8 cellular contexts compared by ENCODE assay signal in genomic region chr15:84911879-84912660, GRCh38. TPM values are rescaled to one million over a fixed set of nuclear protein-coding genes. Genes with fewer than 3 reads are reported as not detected.
DNase-seq lines count a peak whose midpoint lies in the region; ATAC-seq and TF ChIP-seq lines count a peak whose summit lies in the region.

No MANE protein-coding gene starts in this region.

- H3K36me3 ChIP-seq in mammary epithelial cell (ENCODE audit: insufficient read depth, low read length), result no peaks in the 10 kb centered on the region
- H3K36me3 ChIP-seq in subcutaneous abdominal adipose tissue (ENCODE audit: control insufficient read depth in 5 of 5, insufficient read depth in 5 of 5, low read length in 5 of 5), result no peaks in the 10 kb centered on the region

- peak overlapping the region; percentile 34 for H3K4me2 ChIP-seq in mammary epithelial cell (ENCODE audit: insufficient read depth, low read depth, low read length)

- in situ Hi-C loops in mammary epithelial cell (cut with MboI; ENCODE audit: low sequenced_read_pairs in 2 of 2), result no loop called here

- peak; percentile 29 for ATAC-seq in HG03095 (IDR thresholded peaks at IDR 0.05; ENCODE audit: unreplicated experiment)
- no peak for ATAC-seq in GM18868 (IDR thresholded peaks at IDR 0.05; ENCODE audit: unreplicated experiment)
- no peak for ATAC-seq in GM18873 (IDR thresholded peaks at IDR 0.05; ENCODE audit: low FRiP score, unreplicated experiment)

- no TSS peak for BruUV-seq in mammary epithelial cell (replicated peaks; lab: Mats Ljungman, UMichigan)

- H3K4me1 ChIP-seq in mammary epithelial cell (ENCODE audit: insufficient read depth, low read length) (peaks cover 41% of the 10 kb centered on the region), subcutaneous abdominal adipose tissue (ENCODE audit: control insufficient read depth in 5 of 5, insufficient read depth in 5 of 5, low read length in 5 of 5) (peaks cover 20 to 56% (median 47%) of the 10 kb centered on the region in 5 donors)

- WGBS in mammary epithelial cell (ENCODE audit: low coverage, missing lambda C conversion rate), result 22% methylated on average over 6 of the region's 6 CpGs

- H3K27ac ChIP-seq in mammary epithelial cell (ENCODE audit: insufficient read depth, low read depth, low read length), result peak overlapping the region; percentile 90
- H3K27ac ChIP-seq in subcutaneous abdominal adipose tissue (ENCODE audit: low read depth, low read length), result peak overlapping the region; percentile 90

- H3K9ac ChIP-seq in mammary epithelial cell (ENCODE audit: insufficient read depth, low read length) (peak overlapping the region; percentile 44), subcutaneous abdominal adipose tissue (ENCODE audit: low read length in 5 of 5) (peak overlapping the region in 3 of 5 donors; percentile 47 to 57 (median 50))

- TF ChIP-seq CTCF in mammary epithelial cell (conservative IDR thresholded peaks at IDR 0.05 in 1 of 2, IDR thresholded peaks at IDR 0.05 in 1 of 2; ENCODE audit: extremely low read depth in 1 of 2, insufficient read depth in 1 of 2, low read depth in 1 of 2, low read length in 2 of 2), result no peak

- H3K27me3 ChIP-seq in mammary epithelial cell (ENCODE audit: insufficient read depth, low read length) (no peaks in the 10 kb centered on the region), subcutaneous abdominal adipose tissue (ENCODE audit: control insufficient read depth in 5 of 5, insufficient read depth in 4 of 5, low read length in 5 of 5) (no peaks in the 10 kb centered on the region)

- DNase-seq in mammary epithelial cell (peak; percentile 90), kidney tubule cell (ENCODE audit: low spot score) (peak; percentile 99), NCI-H2029 (lab: John Stamatoyannopoulos, UW) (no peak)
- DNase-seq in activated CD8-positive, alpha-beta memory T cell treated with anti-CD3 and anti-CD28 coated beads for 24 hours, result no peak

- dilution Hi-C loops in mammary epithelial cell (cut with HindIII; ENCODE audit: low sequenced_read_pairs), result no loop called here

- H3K9me3 ChIP-seq in mammary epithelial cell (replicated peaks; ENCODE audit: insufficient read depth, low read length), result no peaks in the 10 kb centered on the region
- H3K9me3 ChIP-seq in subcutaneous abdominal adipose tissue (ENCODE audit: control insufficient read depth in 5 of 5, low read length in 5 of 5), result no peaks in the 10 kb centered on the region

- H3K4me3 ChIP-seq in mammary epithelial cell (replicated peaks in 1 of 3; ENCODE audit: insufficient read depth in 1 of 3, low read depth in 2 of 3, low read length in 3 of 3) (no peak overlapping the region), subcutaneous abdominal adipose tissue (ENCODE audit: low read depth in 1 of 5, low read length in 5 of 5) (no peak overlapping the region)

- H3K79me2 ChIP-seq in mammary epithelial cell (ENCODE audit: insufficient read depth, low read length), result no peaks in the 10 kb centered on the region

- CTCF ChIA-PET in mammary epithelial cell (lab: Charles Lee; ENCODE audit: low non-redundant PET), result no interaction called here

- no peaks in the 10 kb centered on the region for H4K20me1 ChIP-seq in mammary epithelial cell (ENCODE audit: insufficient read depth, low read length)

- intact Hi-C loops in mammary epithelial cell (cut with micrococcal nuclease), result no loop called here

- H2AFZ ChIP-seq in mammary epithelial cell (ENCODE audit: low read depth, low read length), result peak overlapping the region; percentile 86

RNA-seq across cellular contexts. Expression of gene SLC28A1, which starts 27.6 kb away (rescaled TPM):
- under 1 TPM in 1 of 2 donors, not detected in 1; 0.17 TPM for total RNA-seq in mammary epithelial cell
- polyA plus RNA-seq in mammary epithelial cell, result not detected
- not detected for polyA minus RNA-seq in mammary epithelial cell

Comparison
In these comparisons a context has a peak if more than half of its experiments do, and no peak if none do; other contexts are left out.
1. DNase-seq: peak in mammary epithelial cell (single experiment) and kidney tubule cell (single experiment); none in activated CD8-positive, alpha-beta memory T cell treated with anti-CD3 and anti-CD28 coated beads for 24 hours (single experiment) and NCI-H2029 (single experiment).